Comparison of ENCODE assay signal across 22 cellular contexts in genomic region chr7:138166681-138167080, GRCh38.
DNase-seq lines count a peak whose midpoint lies in the region; ATAC-seq and TF ChIP-seq lines count a peak whose summit lies in the region.
"Had no signal": no experiment of that assay in that cellular context is flagged by ENCODE, and none has a peak within 500 bp of the region (broad histone marks: within the 10 kb centered on the region; RNA-seq: fewer than 3 reads in every experiment).

No MANE protein-coding gene starts in this region.

- H3K36me3 ChIP-seq in HUES64 (ENCODE audit: insufficient read depth, low read length) (peaks cover 19% of the 10 kb centered on the region), endodermal cell (ENCODE audit: control insufficient read depth, insufficient read depth, low read length) (no peaks in the 10 kb centered on the region)

- peaks cover 26% of the 10 kb centered on the region for H3K9me3 ChIP-seq in HUES64 (ENCODE audit: insufficient read depth, low read depth, low read length)
- H3K9me3 ChIP-seq in endodermal cell (ENCODE audit: control insufficient read depth, low read length), result peaks cover 63% of the 10 kb centered on the region

- H3K9me3 Mint-ChIP-seq in endodermal cell, result peaks cover 61% of the 10 kb centered on the region
- peaks cover 19% of the 10 kb centered on the region for H3K9me3 Mint-ChIP-seq in mesothelial cell of epicardium
- peaks cover 6% of the 10 kb centered on the region for H3K9me3 Mint-ChIP-seq in stimulated activated effector memory CD8-positive, alpha-beta T cell treated with anti-CD3 and anti-CD28 coated beads, Interleukin-12 subunit alpha, Interleukin-12 subunit beta, amount 100 ng/mL, for 72 hours

- H3K9ac ChIP-seq in HUES64 (ENCODE audit: low read depth, low read length) (peak overlapping the region; percentile 57), endodermal cell (ENCODE audit: extremely low read depth, low read length, poor library complexity, severe bottlenecking) (no peak overlapping the region)

- H3K27ac Mint-ChIP-seq in endodermal cell (peak overlapping the region; percentile 44), mesothelial cell of epicardium (peak overlapping the region; percentile 80)
- H3K27ac Mint-ChIP-seq in stimulated activated effector memory CD8-positive, alpha-beta T cell treated with anti-CD3 and anti-CD28 coated beads, Interleukin-12 subunit alpha, Interleukin-12 subunit beta, amount 100 ng/mL, for 72 hours, result no peak overlapping the region
- H3K27ac Mint-ChIP-seq: B cell; CD4-positive, CD25-positive, alpha-beta regulatory T cell had no signal

- H3K4me3 Mint-ChIP-seq in endodermal cell, result no peak overlapping the region
- no peak overlapping the region for H3K4me3 Mint-ChIP-seq in mesothelial cell of epicardium
- H3K4me3 Mint-ChIP-seq in stimulated activated effector memory CD8-positive, alpha-beta T cell treated with anti-CD3 and anti-CD28 coated beads, Interleukin-12 subunit alpha, Interleukin-12 subunit beta, amount 100 ng/mL, for 72 hours, result no peak overlapping the region
- H3K4me3 Mint-ChIP-seq: B cell; CD4-positive, CD25-positive, alpha-beta regulatory T cell had no signal

- ATAC-seq in stimulated activated effector memory CD8-positive, alpha-beta T cell treated with anti-CD3 and anti-CD28 coated beads, Interleukin-12 subunit alpha, Interleukin-12 subunit beta, amount 100 ng/mL, for 72 hours, result no peak
- no peak for ATAC-seq in HG03432 (IDR thresholded peaks at IDR 0.05; ENCODE audit: unreplicated experiment)

- TF ChIP-seq CTCF in endodermal cell (conservative IDR thresholded peaks at IDR 0.05), result no peak
- no peak for TF ChIP-seq CTCF in mesothelial cell of epicardium (IDR thresholded peaks at IDR 0.05; ENCODE audit: unreplicated experiment)
- TF ChIP-seq CTCF in GM10266 (IDR thresholded peaks at IDR 0.05; ENCODE audit: control insufficient read depth, insufficient read depth, low read depth, missing control alignments), result no peak

- no peaks in the 10 kb centered on the region for H3K27me3 ChIP-seq in HUES64 (ENCODE audit: insufficient read depth, low read length)
- H3K27me3 ChIP-seq in endodermal cell (ENCODE audit: control insufficient read depth, insufficient read depth, low read length, poor library complexity, severe bottlenecking), result no peaks in the 10 kb centered on the region

- H3K4me1 ChIP-seq in HUES64 (ENCODE audit: insufficient read depth, low read length) (peaks cover 56% of the 10 kb centered on the region), endodermal cell (ENCODE audit: control insufficient read depth, insufficient read depth, low read length) (peaks cover 13% of the 10 kb centered on the region)

- no peaks in the 10 kb centered on the region for H3K27me3 Mint-ChIP-seq in endodermal cell (ENCODE audit: insufficient read depth)
- H3K27me3 Mint-ChIP-seq in mesothelial cell of epicardium (ENCODE audit: low read depth), result no peaks in the 10 kb centered on the region

- DNase-seq in endodermal cell (no peak), mesothelial cell of epicardium (ENCODE audit: low spot score in 2 of 2, unreplicated experiment in 2 of 2) (no peak), GM10266 (ENCODE audit: extremely low spot score) (no peak)
- DNase-seq in stimulated activated effector memory CD8-positive, alpha-beta T cell treated with anti-CD3 and anti-CD28 coated beads, Interleukin-12 subunit alpha, Interleukin-12 subunit beta, amount 100 ng/mL, for 72 hours (ENCODE audit: low spot score in 2 of 2), result no peak
- no peak for DNase-seq in stimulated activated CD4-positive, alpha-beta T cell treated with anti-CD3 and anti-CD28 coated beads, Interleukin-2, amount 100 ng/mL, for 24 hours
- DNase-seq: CD4-positive, CD25-positive, alpha-beta regulatory T cell; DMS53; KBM-7; MV-4-11; NCI-H1417; NCI-H187 treated with DMSO at 0.1 percent for 48 hours; NCI-H2171; NCI-H446; NCI-H69; NK-92 treated with Interleukin-12 subunit alpha and Interleukin-12 subunit beta, amount 100 ng/mL, for 24 hours; OCI-M1; RPMI8226; SIG-M5 had no signal

- H3K4me1 Mint-ChIP-seq in endodermal cell (peaks cover 34% of the 10 kb centered on the region), mesothelial cell of epicardium (peaks cover 43% of the 10 kb centered on the region)
- peaks cover 6% of the 10 kb centered on the region for H3K4me1 Mint-ChIP-seq in stimulated activated effector memory CD8-positive, alpha-beta T cell treated with anti-CD3 and anti-CD28 coated beads, Interleukin-12 subunit alpha, Interleukin-12 subunit beta, amount 100 ng/mL, for 72 hours
- H3K4me1 Mint-ChIP-seq: B cell; CD4-positive, CD25-positive, alpha-beta regulatory T cell had no signal

- H3K4me3 ChIP-seq in HUES64 (ENCODE audit: low read length), result no peak overlapping the region
- H3K4me3 ChIP-seq in endodermal cell (ENCODE audit: low read length), result peak overlapping the region; percentile 68

- 66% methylated on average over 4 of the region's 4 CpGs for WGBS in HUES64
- 59 to 82% methylated on average over 3 to 4 of the region's 4 CpGs for WGBS in endodermal cell (ENCODE audit: insufficient coverage in 1 of 2, insufficient read length in 1 of 2), 2 experiments

- H3K36me3 Mint-ChIP-seq in endodermal cell (ENCODE audit: low read depth), result peaks cover 32% of the 10 kb centered on the region
- H3K36me3 Mint-ChIP-seq in mesothelial cell of epicardium, result peaks cover 14% of the 10 kb centered on the region
- H3K36me3 Mint-ChIP-seq in stimulated activated effector memory CD8-positive, alpha-beta T cell treated with anti-CD3 and anti-CD28 coated beads, Interleukin-12 subunit alpha, Interleukin-12 subunit beta, amount 100 ng/mL, for 72 hours, result no peaks in the 10 kb centered on the region
- H3K36me3 Mint-ChIP-seq: CD4-positive, CD25-positive, alpha-beta regulatory T cell had no signal

- H3K27ac ChIP-seq in HUES64 (ENCODE audit: low read depth, low read length) (peak overlapping the region; percentile 98), endodermal cell (ENCODE audit: low read depth, low read length) (peak overlapping the region; percentile 13)
- H3K27ac ChIP-seq: HL-60 had no signal
